In genomic region chr5:90888511-90889324, GRCh38 we compare ENCODE assay signal across 1 cellular context.
TF ChIP-seq lines count a peak whose summit lies in the region.

No MANE protein-coding gene starts in this region.

TF ChIP-seq in SK-N-SH, 30 proteins besides CTCF, POLR2A, EP300 and RAD21 (continued from another document):
- TF ChIP-seq, protein P1, sequence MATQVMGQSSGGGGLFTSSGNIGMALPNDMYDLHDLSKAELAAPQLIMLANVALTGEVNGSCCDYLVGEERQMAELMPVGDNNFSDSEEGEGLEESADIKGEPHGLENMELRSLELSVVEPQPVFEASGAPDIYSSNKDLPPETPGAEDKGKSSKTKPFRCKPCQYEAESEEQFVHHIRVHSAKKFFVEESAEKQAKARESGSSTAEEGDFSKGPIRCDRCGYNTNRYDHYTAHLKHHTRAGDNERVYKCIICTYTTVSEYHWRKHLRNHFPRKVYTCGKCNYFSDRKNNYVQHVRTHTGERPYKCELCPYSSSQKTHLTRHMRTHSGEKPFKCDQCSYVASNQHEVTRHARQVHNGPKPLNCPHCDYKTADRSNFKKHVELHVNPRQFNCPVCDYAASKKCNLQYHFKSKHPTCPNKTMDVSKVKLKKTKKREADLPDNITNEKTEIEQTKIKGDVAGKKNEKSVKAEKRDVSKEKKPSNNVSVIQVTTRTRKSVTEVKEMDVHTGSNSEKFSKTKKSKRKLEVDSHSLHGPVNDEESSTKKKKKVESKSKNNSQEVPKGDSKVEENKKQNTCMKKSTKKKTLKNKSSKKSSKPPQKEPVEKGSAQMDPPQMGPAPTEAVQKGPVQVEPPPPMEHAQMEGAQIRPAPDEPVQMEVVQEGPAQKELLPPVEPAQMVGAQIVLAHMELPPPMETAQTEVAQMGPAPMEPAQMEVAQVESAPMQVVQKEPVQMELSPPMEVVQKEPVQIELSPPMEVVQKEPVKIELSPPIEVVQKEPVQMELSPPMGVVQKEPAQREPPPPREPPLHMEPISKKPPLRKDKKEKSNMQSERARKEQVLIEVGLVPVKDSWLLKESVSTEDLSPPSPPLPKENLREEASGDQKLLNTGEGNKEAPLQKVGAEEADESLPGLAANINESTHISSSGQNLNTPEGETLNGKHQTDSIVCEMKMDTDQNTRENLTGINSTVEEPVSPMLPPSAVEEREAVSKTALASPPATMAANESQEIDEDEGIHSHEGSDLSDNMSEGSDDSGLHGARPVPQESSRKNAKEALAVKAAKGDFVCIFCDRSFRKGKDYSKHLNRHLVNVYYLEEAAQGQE (IDR thresholded peaks at IDR 0.05; ENCODE audit: low read depth, low read length), result no peak
- TF ChIP-seq TCF12 (IDR thresholded peaks at IDR 0.05) (no peak), USF1 (IDR thresholded peaks at IDR 0.05; ENCODE audit: borderline replicate concordance, low read depth) (no peak), NRF1 (IDR thresholded peaks at IDR 0.05; ENCODE audit: low read depth, low read length) (no peak), GATA2 (CRISPR knock-in tag; IDR thresholded peaks at IDR 0.05) (no peak), FOXM1 (IDR thresholded peaks at IDR 0.05; ENCODE audit: low read depth) (no peak), POLR2AphosphoS5 (IDR thresholded peaks at IDR 0.05; ENCODE audit: low read depth, low read length) (no peak), NFIC (IDR thresholded peaks at IDR 0.05; ENCODE audit: borderline replicate concordance) (no peak), JUND (IDR thresholded peaks at IDR 0.05) (no peak)
